22 cellular contexts compared by ENCODE assay signal in genomic region chr15:70810916-70811578, GRCh38. TPM values are rescaled to one million over a fixed set of nuclear protein-coding genes. Genes with fewer than 3 reads are reported as not detected.
"Had no signal": no experiment of that assay in that cellular context is flagged by ENCODE, and none has a peak within 500 bp of the region (broad histone marks: within the 10 kb centered on the region; RNA-seq: fewer than 3 reads in every experiment).

No MANE protein-coding gene starts in this region.

- H3K27ac Mint-ChIP-seq: activated B cell treated with CpG ODN at 0.5 μM for 24 hours; activated CD4-positive, alpha-beta T cell treated with anti-CD3 and anti-CD28 coated beads, Interleukin-2, amount 10 ng/mL, durations not matched to agents 24 days and 14 days; activated naive CD8-positive, alpha-beta T cell treated with anti-CD3 and anti-CD28 coated beads for 36 hours; memory B cell had no signal

- H3K27me3 ChIP-seq: brain microvascular endothelial cell, gastrocnemius medialis, heart right ventricle, neutrophil, tibial artery had no signal

- H3K9me3 Mint-ChIP-seq: activated B cell treated with CpG ODN at 0.5 μM for 24 hours; activated CD4-positive, alpha-beta T cell treated with anti-CD3 and anti-CD28 coated beads, Interleukin-2, amount 10 ng/mL, durations not matched to agents 24 days and 14 days; activated naive CD8-positive, alpha-beta T cell treated with anti-CD3 and anti-CD28 coated beads for 36 hours; central memory CD8-positive, alpha-beta T cell; memory B cell; naive thymus-derived CD8-positive, alpha-beta T cell had no signal

- H3K36me3 Mint-ChIP-seq: activated naive CD8-positive, alpha-beta T cell treated with anti-CD3 and anti-CD28 coated beads for 36 hours; memory B cell; naive thymus-derived CD8-positive, alpha-beta T cell had no signal

- H3K4me1 Mint-ChIP-seq: central memory CD8-positive, alpha-beta T cell had no signal

- H3K36me3 ChIP-seq: brain microvascular endothelial cell, gastrocnemius medialis, heart right ventricle, neutrophil, tibial artery had no signal

- H3K9me3 ChIP-seq: gastrocnemius medialis, heart right ventricle, neutrophil, tibial artery had no signal

- H3K27ac ChIP-seq: brain microvascular endothelial cell, gastrocnemius medialis, heart right ventricle, neutrophil had no signal

- ATAC-seq: left lobe of liver; naive thymus-derived CD8-positive, alpha-beta T cell had no signal

- FAIRE-seq: keratinocyte, TTC549, urothelium cell line had no signal

- H3K4me3 Mint-ChIP-seq: activated B cell treated with CpG ODN at 0.5 μM for 24 hours; activated CD4-positive, alpha-beta T cell treated with anti-CD3 and anti-CD28 coated beads, Interleukin-2, amount 10 ng/mL, durations not matched to agents 24 days and 14 days; activated naive CD8-positive, alpha-beta T cell treated with anti-CD3 and anti-CD28 coated beads for 36 hours; central memory CD8-positive, alpha-beta T cell; memory B cell had no signal

- DNase-seq: activated B cell treated with CpG ODN at 0.5 μM for 24 hours; activated CD8-positive, alpha-beta memory T cell treated with anti-CD3 and anti-CD28 coated beads for 24 hours; activated gamma-delta T cell treated with Interleukin-2 at 50 U/mL for 16 hours; activated naive CD8-positive, alpha-beta T cell treated with anti-CD3 and anti-CD28 coated beads for 36 hours; brain microvascular endothelial cell; cortex of kidney; effector memory CD4-positive, alpha-beta T cell; gastrocnemius medialis; heart right ventricle; naive thymus-derived CD8-positive, alpha-beta T cell; stimulated activated CD4-positive, alpha-beta T cell treated with anti-CD3 and anti-CD28 coated beads, Interleukin-15, amount 100 ng/mL, for 24 hours; stimulated activated CD4-positive, alpha-beta T cell treated with anti-CD3 and anti-CD28 coated beads, Interleukin-4, amount 100 ng/mL, for 1 hour; tibial artery had no signal

RNA-seq across cellular contexts. Expression of gene LARP6, which starts 42.9 kb away (rescaled TPM):
- total RNA-seq: activated B cell treated with CpG ODN at 0.5 μM for 24 hours; activated CD4-positive, alpha-beta T cell treated with anti-CD3 and anti-CD28 coated beads, Interleukin-2, amount 10 ng/mL, durations not matched to agents 24 days and 14 days; T-helper 2 cell treated with Interferon-gamma antibody and Interleukin-4, amounts not matched to agents 100 ng/mL and 5 ng/mL, for 36 hours had no signal
